In genomic region chr1:31580513-31580870, GRCh38 we compare ENCODE assay signal across 1 cellular context.
TF ChIP-seq lines count a peak whose summit lies in the region.

No MANE protein-coding gene starts in this region.

TF ChIP-seq in endothelial cell of umbilical vein, 7 proteins besides CTCF, POLR2A, EP300 and RAD21 (continued from another document):
- TF ChIP-seq JUN (IDR thresholded peaks at IDR 0.05; ENCODE audit: borderline replicate concordance, insufficient read depth, insufficient read length, low read depth) (no peak), POLR2AphosphoS5 (IDR thresholded peaks at IDR 0.05; ENCODE audit: insufficient read depth, low read depth, low read length) (no peak), FOS (IDR thresholded peaks at IDR 0.05; ENCODE audit: borderline replicate concordance, insufficient read depth, low read length) (no peak), EZH2 (IDR thresholded peaks at IDR 0.05; ENCODE audit: borderline replicate concordance, low read depth, low read length, severe bottlenecking) (no peak)
